ENCODE assay signal across 13 cellular contexts in genomic region chr17:44808656-44809388, GRCh38. TPM values are rescaled to one million over a fixed set of nuclear protein-coding genes. Genes with fewer than 3 reads are reported as not detected.
"Had no signal": no experiment of that assay in that cellular context is flagged by ENCODE, and none has a peak within 500 bp of the region (broad histone marks: within the 10 kb centered on the region; RNA-seq: fewer than 3 reads in every experiment).

No MANE protein-coding gene starts in this region.

RNA-seq across cellular contexts. Expression of gene GJC1, which starts 21.3 kb away (rescaled TPM):
- total RNA-seq: T-helper 17 cell had no signal

RNA-seq across cellular contexts. Expression of gene HIGD1B, which starts 38.9 kb away (rescaled TPM):
- total RNA-seq: activated B cell treated with CpG ODN at 0.5 μM for 24 hours; activated CD4-positive, alpha-beta memory T cell treated with anti-CD3 and anti-CD28 coated beads for 36 hours; activated naive CD4-positive, alpha-beta T cell treated with anti-CD3 and anti-CD28 coated beads for 36 hours; activated naive CD4-positive, alpha-beta T cell treated with anti-CD3 and anti-CD28 coated beads, Interleukin-2, amount 50 U/mL, for 72 hours; activated T-cell treated with anti-CD3 and anti-CD28 coated beads, Interleukin-2, amount 50 U/mL, for 4 hours; activated T-helper 1 cell treated with anti-CD3 and anti-CD28 coated beads, Interleukin-12 subunit alpha, Interleukin-12 subunit beta, Interleukin-2, Interleukin-4 antibody, amounts not matched to agents 30 ng/mL and 10 ng/mL and 1 ng/mL, durations not matched to agents 14 hours and 24 hours and 36 hours; astrocyte; K562; M059J; PC-3; SK-MEL-5; T-cell; T-helper 17 cell had no signal
- polyA plus RNA-seq: K562 had no signal
